In genomic region chr11:60831501-60832079, GRCh38 we compare ENCODE assay signal across 1 cellular context.
TF ChIP-seq lines count a peak whose summit lies in the region.

No MANE protein-coding gene starts in this region.

TF ChIP-seq in WTC11, 78 proteins besides CTCF, POLR2A, EP300 and RAD21 (continued from another document):
- TF ChIP-seq ATF6 (CRISPR knock-in tag; IDR thresholded peaks at IDR 0.05) (no peak), TP53 (CRISPR knock-in tag; IDR thresholded peaks at IDR 0.05) (no peak), NR1H2 (CRISPR knock-in tag; IDR thresholded peaks at IDR 0.05) (no peak), FOXP1 (CRISPR knock-in tag; IDR thresholded peaks at IDR 0.05; ENCODE audit: borderline replicate concordance) (no peak)
- TF ChIP-seq, protein P1, sequence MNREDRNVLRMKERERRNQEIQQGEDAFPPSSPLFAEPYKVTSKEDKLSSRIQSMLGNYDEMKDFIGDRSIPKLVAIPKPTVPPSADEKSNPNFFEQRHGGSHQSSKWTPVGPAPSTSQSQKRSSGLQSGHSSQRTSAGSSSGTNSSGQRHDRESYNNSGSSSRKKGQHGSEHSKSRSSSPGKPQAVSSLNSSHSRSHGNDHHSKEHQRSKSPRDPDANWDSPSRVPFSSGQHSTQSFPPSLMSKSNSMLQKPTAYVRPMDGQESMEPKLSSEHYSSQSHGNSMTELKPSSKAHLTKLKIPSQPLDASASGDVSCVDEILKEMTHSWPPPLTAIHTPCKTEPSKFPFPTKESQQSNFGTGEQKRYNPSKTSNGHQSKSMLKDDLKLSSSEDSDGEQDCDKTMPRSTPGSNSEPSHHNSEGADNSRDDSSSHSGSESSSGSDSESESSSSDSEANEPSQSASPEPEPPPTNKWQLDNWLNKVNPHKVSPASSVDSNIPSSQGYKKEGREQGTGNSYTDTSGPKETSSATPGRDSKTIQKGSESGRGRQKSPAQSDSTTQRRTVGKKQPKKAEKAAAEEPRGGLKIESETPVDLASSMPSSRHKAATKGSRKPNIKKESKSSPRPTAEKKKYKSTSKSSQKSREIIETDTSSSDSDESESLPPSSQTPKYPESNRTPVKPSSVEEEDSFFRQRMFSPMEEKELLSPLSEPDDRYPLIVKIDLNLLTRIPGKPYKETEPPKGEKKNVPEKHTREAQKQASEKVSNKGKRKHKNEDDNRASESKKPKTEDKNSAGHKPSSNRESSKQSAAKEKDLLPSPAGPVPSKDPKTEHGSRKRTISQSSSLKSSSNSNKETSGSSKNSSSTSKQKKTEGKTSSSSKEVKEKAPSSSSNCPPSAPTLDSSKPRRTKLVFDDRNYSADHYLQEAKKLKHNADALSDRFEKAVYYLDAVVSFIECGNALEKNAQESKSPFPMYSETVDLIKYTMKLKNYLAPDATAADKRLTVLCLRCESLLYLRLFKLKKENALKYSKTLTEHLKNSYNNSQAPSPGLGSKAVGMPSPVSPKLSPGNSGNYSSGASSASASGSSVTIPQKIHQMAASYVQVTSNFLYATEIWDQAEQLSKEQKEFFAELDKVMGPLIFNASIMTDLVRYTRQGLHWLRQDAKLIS (CRISPR knock-in tag; IDR thresholded peaks at IDR 0.05; ENCODE audit: borderline replicate concordance): no peak
- TF ChIP-seq, protein P2, sequence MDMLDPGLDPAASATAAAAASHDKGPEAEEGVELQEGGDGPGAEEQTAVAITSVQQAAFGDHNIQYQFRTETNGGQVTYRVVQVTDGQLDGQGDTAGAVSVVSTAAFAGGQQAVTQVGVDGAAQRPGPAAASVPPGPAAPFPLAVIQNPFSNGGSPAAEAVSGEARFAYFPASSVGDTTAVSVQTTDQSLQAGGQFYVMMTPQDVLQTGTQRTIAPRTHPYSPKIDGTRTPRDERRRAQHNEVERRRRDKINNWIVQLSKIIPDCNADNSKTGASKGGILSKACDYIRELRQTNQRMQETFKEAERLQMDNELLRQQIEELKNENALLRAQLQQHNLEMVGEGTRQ (CRISPR knock-in tag; IDR thresholded peaks at IDR 0.05): no peak
